3 cellular contexts compared by ENCODE assay signal in genomic region chr1:12113433-12114339, GRCh38.
TF ChIP-seq lines count a peak whose summit lies in the region.

No MANE protein-coding gene starts in this region.

TF ChIP-seq in SK-N-SH treated with all-trans-retinoic acid at 6 μM for 48 hours, 23 proteins besides CTCF, POLR2A, EP300 and RAD21:
- TF ChIP-seq TCF4 (CRISPR knock-in tag; IDR thresholded peaks at IDR 0.05; ENCODE audit: borderline replicate concordance) (no peak), CSDC2 (CRISPR knock-in tag; IDR thresholded peaks at IDR 0.05) (no peak), TSHZ2 (CRISPR knock-in tag; IDR thresholded peaks at IDR 0.05) (no peak), POU6F1 (CRISPR knock-in tag; IDR thresholded peaks at IDR 0.05; ENCODE audit: borderline replicate concordance, low read depth) (no peak)
TF ChIP-seq in SK-N-SH treated with all-trans-retinoic acid at 6 μM for 48 hours: peak in this region for 0.

TF ChIP-seq in SK-N-SH, 30 proteins besides CTCF, POLR2A, EP300 and RAD21:
- TF ChIP-seq REST (IDR thresholded peaks at IDR 0.05; ENCODE audit: low read depth, low read length) (no peak), RFX5 (IDR thresholded peaks at IDR 0.05; ENCODE audit: low read length) (no peak)

TF ChIP-seq in GM12878, 131 proteins besides CTCF, POLR2A, EP300 and RAD21:
- TF ChIP-seq SMAD5 (IDR thresholded peaks at IDR 0.05; ENCODE audit: low read depth) (no peak), LARP7 (IDR thresholded peaks at IDR 0.05) (no peak), HSF1 (IDR thresholded peaks at IDR 0.05; ENCODE audit: low read depth, low read length) (no peak), RELB (IDR thresholded peaks at IDR 0.05; ENCODE audit: low read depth) (no peak), CBFB (IDR thresholded peaks at IDR 0.05; ENCODE audit: low read depth) (no peak), ASH2L (IDR thresholded peaks at IDR 0.05; ENCODE audit: borderline replicate concordance, low read depth) (no peak), POU2F2 (IDR thresholded peaks at IDR 0.05; ENCODE audit: borderline replicate concordance, low read depth, low read length) (no peak), IKZF1 (conservative IDR thresholded peaks at IDR 0.05) (no peak), TBL1XR1 (IDR thresholded peaks at IDR 0.05; ENCODE audit: low read depth, low read length) (no peak), ZNF622 (IDR thresholded peaks at IDR 0.05) (no peak), NFIC (IDR thresholded peaks at IDR 0.05; ENCODE audit: low read depth, low read length) (no peak), RELA (IDR thresholded peaks at IDR 0.05; ENCODE audit: borderline replicate concordance, partially characterized antibody) (no peak), IKZF2 (IDR thresholded peaks at IDR 0.05) (no peak), SREBF2 (IDR thresholded peaks at IDR 0.05; ENCODE audit: low read length) (no peak), CREB1 (IDR thresholded peaks at IDR 0.05; ENCODE audit: low read depth) (no peak), HDGF (IDR thresholded peaks at IDR 0.05) (no peak), CHD2 (IDR thresholded peaks at IDR 0.05; ENCODE audit: borderline replicate concordance, low read depth, low read length) (no peak), STAT1 (conservative IDR thresholded peaks at IDR 0.05) (no peak), RUNX3 (IDR thresholded peaks at IDR 0.05; ENCODE audit: low read length) (no peak), E2F4 (IDR thresholded peaks at IDR 0.05; ENCODE audit: low read depth, low read length) (no peak)
